In the genomic region with DNA sequence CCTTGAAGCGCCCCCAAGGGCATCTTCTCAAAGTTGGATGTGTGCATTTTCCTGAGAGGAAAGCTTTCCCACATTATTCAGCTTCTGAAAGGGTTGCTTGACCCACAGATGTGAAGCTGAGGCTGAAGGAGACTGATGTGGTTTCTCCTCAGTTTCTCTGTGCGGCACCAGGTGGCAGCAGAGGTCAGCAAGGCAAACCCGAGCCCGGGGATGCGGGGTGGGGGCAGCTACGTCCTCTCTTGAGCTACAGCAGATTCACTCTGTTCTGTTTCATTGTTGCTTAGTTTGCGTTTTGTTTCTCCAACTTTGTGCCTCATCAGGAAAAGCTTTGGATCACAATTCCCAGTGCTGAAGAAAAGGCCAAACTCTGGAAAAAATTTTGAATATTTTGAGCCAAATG, we compare ENCODE assay signal across 8 cellular contexts.
A peak's percentile ranks its signal among the peaks of the same experiment; 100 is the strongest.
DNase-seq lines count a peak whose midpoint lies in the region; ATAC-seq and TF ChIP-seq lines count a peak whose summit lies in the region.
"Not testable (repeated sequence)": the region's sequence is repeated elsewhere in the genome, so short reads cannot be mapped to it uniquely, and the experiment has no call there.

No MANE protein-coding gene starts in this region.

- not testable (repeated sequence) for H3K27me3 Mint-ChIP-seq in T-helper 17 cell; natural killer cell treated with Interleukin-12 subunit alpha and Interleukin-12 subunit beta and Interleukin-15 and Interleukin-18, amount 100 ng/mL, for 72 hours

- DNase-seq in DND-41 (peak; percentile 77), T-helper 17 cell (peak; percentile 11 to 39 (median 37)), tibial artery (peak; percentile 22 to 74)
- DNase-seq in activated CD8-positive, alpha-beta memory T cell treated with anti-CD3 and anti-CD28 coated beads, Interleukin-2, amount 50 U/mL, for 4 hours = peak; percentile 40
- not testable (repeated sequence) for DNase-seq in astrocyte of the spinal cord (ENCODE audit: low read depth, low spot score); cardiac muscle cell (ENCODE audit: low read depth in 1 of 2, low spot score in 1 of 2)
- DNase-seq in natural killer cell treated with Interleukin-12 subunit alpha and Interleukin-12 subunit beta and Interleukin-15 and Interleukin-18, amount 100 ng/mL, for 72 hours (ENCODE audit: low spot score) = peak; percentile 72
- DNase-seq in stimulated activated CD4-positive, alpha-beta T cell treated with anti-CD3 and anti-CD28 coated beads, Interleukin-2, amount 100 ng/mL, for 4 hours (ENCODE audit: low read depth) = peak; percentile 33

- not testable (repeated sequence) for H3K79me2 ChIP-seq in DND-41 (ENCODE audit: insufficient read depth, low read length)

- not testable (repeated sequence) for H3K27ac ChIP-seq in DND-41 (ENCODE audit: low read length); cardiac muscle cell; tibial artery

- in situ Hi-C loops in astrocyte of the spinal cord (cut with HindIII; ENCODE audit: low sequenced_read_pairs) = not testable (repeated sequence)

- H3K9ac ChIP-seq in DND-41 (ENCODE audit: low read depth, low read length) = not testable (repeated sequence)

- TF ChIP-seq CTCF in DND-41 (IDR thresholded peaks at IDR 0.05; ENCODE audit: borderline replicate concordance, extremely low read depth, low read length, poor library complexity, severe bottlenecking) = peak; percentile 41
- peak; percentile 31 for TF ChIP-seq CTCF in astrocyte of the spinal cord (IDR thresholded peaks at IDR 0.05; ENCODE audit: low read depth, low read length)
- TF ChIP-seq CTCF in cardiac muscle cell (IDR thresholded peaks at IDR 0.05; ENCODE audit: low read depth, low read length) = peak; percentile 28
- TF ChIP-seq CTCF in tibial artery (IDR thresholded peaks at IDR 0.05) = peak in 1 of 2 experiments; percentile 19

- H4K20me1 ChIP-seq in DND-41 (ENCODE audit: insufficient read depth, low read length) = not testable (repeated sequence)

- H3K4me3 Mint-ChIP-seq in T-helper 17 cell; natural killer cell treated with Interleukin-12 subunit alpha and Interleukin-12 subunit beta and Interleukin-15 and Interleukin-18, amount 100 ng/mL, for 72 hours: not testable (repeated sequence)

- not testable (repeated sequence) for H3K36me3 ChIP-seq in DND-41 (ENCODE audit: insufficient read depth, low read length); cardiac muscle cell; tibial artery

- not testable (repeated sequence) for H2AFZ ChIP-seq in DND-41 (ENCODE audit: low read depth, low read length)

- not testable (repeated sequence) for H3K4me2 ChIP-seq in DND-41 (ENCODE audit: insufficient read depth, low read length)

- not testable (repeated sequence) for H3K4me1 Mint-ChIP-seq in T-helper 17 cell; natural killer cell treated with Interleukin-12 subunit alpha and Interleukin-12 subunit beta and Interleukin-15 and Interleukin-18, amount 100 ng/mL, for 72 hours (ENCODE audit: low read depth in 2 of 2)

- not testable (repeated sequence) for H3K27ac Mint-ChIP-seq in T-helper 17 cell; natural killer cell treated with Interleukin-12 subunit alpha and Interleukin-12 subunit beta and Interleukin-15 and Interleukin-18, amount 100 ng/mL, for 72 hours

- H3K36me3 Mint-ChIP-seq in T-helper 17 cell (ENCODE audit: low read depth); natural killer cell treated with Interleukin-12 subunit alpha and Interleukin-12 subunit beta and Interleukin-15 and Interleukin-18, amount 100 ng/mL, for 72 hours: not testable (repeated sequence)

- H3K9me3 ChIP-seq in DND-41 (ENCODE audit: insufficient read depth, low read length, severe bottlenecking); T-helper 17 cell (ENCODE audit: control insufficient read depth, low read length, poor library complexity, severe bottlenecking); cardiac muscle cell (ENCODE audit: low read depth); tibial artery: not testable (repeated sequence)

- not testable (repeated sequence) for H3K4me1 ChIP-seq in DND-41 (ENCODE audit: insufficient read depth, low read length); cardiac muscle cell (ENCODE audit: low read depth); tibial artery

- intact Hi-C loops in tibial artery (cut with DNase I; ENCODE audit: low total_unique reads) = not testable (repeated sequence)

- H3K4me3 ChIP-seq in DND-41 (ENCODE audit: low read depth in 1 of 2, low read length in 2 of 2); astrocyte of the spinal cord (ENCODE audit: low read depth, low read length); cardiac muscle cell; tibial artery: not testable (repeated sequence)

- ATAC-seq in DND-41 (ENCODE audit: insufficient read depth, low read depth); T-helper 17 cell; natural killer cell treated with Interleukin-12 subunit alpha and Interleukin-12 subunit beta and Interleukin-15 and Interleukin-18, amount 100 ng/mL, for 72 hours: not testable (repeated sequence)

- H3K9me3 Mint-ChIP-seq in natural killer cell treated with Interleukin-12 subunit alpha and Interleukin-12 subunit beta and Interleukin-15 and Interleukin-18, amount 100 ng/mL, for 72 hours = not testable (repeated sequence)

- not testable (repeated sequence) for H3K27me3 ChIP-seq in DND-41 (ENCODE audit: insufficient read depth, low read length, poor library complexity); cardiac muscle cell; tibial artery
